ENCODE assay signal across 22 cellular contexts in genomic region chr11:121839821-121840220, GRCh38.
"Had no signal": no experiment of that assay in that cellular context is flagged by ENCODE, and none has a peak within 500 bp of the region (broad histone marks: within the 10 kb centered on the region; RNA-seq: fewer than 3 reads in every experiment).

No MANE protein-coding gene starts in this region.

- H3K36me3 ChIP-seq: breast epithelium, neutrophil, suprapubic skin, upper lobe of left lung had no signal

- H3K4me3 Mint-ChIP-seq: activated B cell treated with CpG ODN at 0.5 μM for 24 hours; activated CD8-positive, alpha-beta T cell treated with anti-CD3 and anti-CD28 coated beads for 36 hours; activated naive CD4-positive, alpha-beta T cell treated with anti-CD3 and anti-CD28 coated beads, Interleukin-2, amount 50 U/mL, for 24 hours; activated T-cell treated with anti-CD3 and anti-CD28 coated beads, Interleukin-2, amount 50 U/mL, for 4 hours; naive thymus-derived CD8-positive, alpha-beta T cell; stimulated activated naive CD8-positive, alpha-beta T cell treated with anti-CD3 and anti-CD28 coated beads, Interleukin-15, Interleukin-2, amounts not matched to agents 100 ng/mL and 50 ng/mL, for 24 hours had no signal

- H3K4me1 ChIP-seq: breast epithelium, foreskin keratinocyte, suprapubic skin, upper lobe of left lung had no signal

- H3K27ac ChIP-seq: breast epithelium, dorsolateral prefrontal cortex, foreskin keratinocyte, neutrophil, suprapubic skin, upper lobe of left lung had no signal

- H3K9me3 Mint-ChIP-seq: activated B cell treated with CpG ODN at 0.5 μM for 24 hours had no signal

- DNase-seq: activated B cell treated with CpG ODN at 0.5 μM for 24 hours; activated CD4-positive, alpha-beta T cell treated with anti-CD3 and anti-CD28 coated beads for 48 hours; activated CD8-positive, alpha-beta T cell treated with anti-CD3 and anti-CD28 coated beads for 36 hours; activated effector memory CD4-positive, alpha-beta T cell treated with anti-CD3 and anti-CD28 coated beads, Interleukin-2, amount 50 U/mL, for 16 hours; activated T-cell treated with anti-CD3 and anti-CD28 coated beads, Interleukin-2, amount 50 U/mL, for 4 hours; amniotic stem cell; dorsolateral prefrontal cortex; foreskin keratinocyte; glutamatergic neuron; kidney glomerular epithelial cell; left ventricle myocardium superior; mesenchymal stem cell; naive thymus-derived CD8-positive, alpha-beta T cell; posterior cingulate gyrus; retina; SW 1271; upper lobe of left lung had no signal

- H3K4me1 Mint-ChIP-seq: activated B cell treated with CpG ODN at 0.5 μM for 24 hours; activated naive CD4-positive, alpha-beta T cell treated with anti-CD3 and anti-CD28 coated beads, Interleukin-2, amount 50 U/mL, for 24 hours; naive thymus-derived CD8-positive, alpha-beta T cell had no signal

- H3K27me3 ChIP-seq: breast epithelium, dorsolateral prefrontal cortex, foreskin keratinocyte, neutrophil, suprapubic skin, upper lobe of left lung had no signal

- H3K27ac Mint-ChIP-seq: activated B cell treated with CpG ODN at 0.5 μM for 24 hours; activated CD8-positive, alpha-beta T cell treated with anti-CD3 and anti-CD28 coated beads for 36 hours; activated naive CD4-positive, alpha-beta T cell treated with anti-CD3 and anti-CD28 coated beads, Interleukin-2, amount 50 U/mL, for 24 hours; naive thymus-derived CD8-positive, alpha-beta T cell; stimulated activated naive CD8-positive, alpha-beta T cell treated with anti-CD3 and anti-CD28 coated beads, Interleukin-15, Interleukin-2, amounts not matched to agents 100 ng/mL and 50 ng/mL, for 24 hours had no signal

- H3K9me3 ChIP-seq: neutrophil, suprapubic skin, upper lobe of left lung had no signal

- H3K27me3 Mint-ChIP-seq: activated B cell treated with CpG ODN at 0.5 μM for 24 hours; activated CD8-positive, alpha-beta T cell treated with anti-CD3 and anti-CD28 coated beads for 36 hours; activated naive CD4-positive, alpha-beta T cell treated with anti-CD3 and anti-CD28 coated beads, Interleukin-2, amount 50 U/mL, for 24 hours; naive thymus-derived CD8-positive, alpha-beta T cell; stimulated activated naive CD8-positive, alpha-beta T cell treated with anti-CD3 and anti-CD28 coated beads, Interleukin-15, Interleukin-2, amounts not matched to agents 100 ng/mL and 50 ng/mL, for 24 hours had no signal

- H3K4me3 ChIP-seq: breast epithelium, dorsolateral prefrontal cortex, suprapubic skin, upper lobe of left lung had no signal

- H3K36me3 Mint-ChIP-seq: activated naive CD4-positive, alpha-beta T cell treated with anti-CD3 and anti-CD28 coated beads, Interleukin-2, amount 50 U/mL, for 24 hours had no signal

- ATAC-seq: activated CD8-positive, alpha-beta T cell treated with anti-CD3 and anti-CD28 coated beads for 36 hours; activated T-cell treated with anti-CD3 and anti-CD28 coated beads, Interleukin-2, amount 50 U/mL, for 4 hours; foreskin keratinocyte; left ventricle myocardium superior; naive thymus-derived CD8-positive, alpha-beta T cell had no signal
